In genomic region chr12:21529456-21529855, GRCh38 we compare ENCODE assay signal across 24 cellular contexts. TPM values are rescaled to one million over a fixed set of nuclear protein-coding genes. Genes with fewer than 3 reads are reported as not detected.
A peak's percentile ranks its signal among the peaks of the same experiment; 100 is the strongest.
DNase-seq lines count a peak whose midpoint lies in the region; ATAC-seq and TF ChIP-seq lines count a peak whose summit lies in the region.
"Had no signal": no experiment of that assay in that cellular context is flagged by ENCODE, and none has a peak within 500 bp of the region (broad histone marks: within the 10 kb centered on the region; RNA-seq: fewer than 3 reads in every experiment).

No MANE protein-coding gene starts in this region.

- H3K27me3 ChIP-seq in DOHH2 (ENCODE audit: control insufficient read depth, low read length) (peaks cover 18% of the 10 kb centered on the region), layer of hippocampus (ENCODE audit: control insufficient read depth, insufficient read depth, low read length) (no peaks in the 10 kb centered on the region), stomach (peaks cover 0 to 28% (median 9%) of the 10 kb centered on the region in 3 donors)
- H3K27me3 ChIP-seq: SJCRH30 had no signal

- H4K20me1 ChIP-seq in DOHH2 (ENCODE audit: control insufficient read depth, insufficient read depth, low read depth, low read length) = no peaks in the 10 kb centered on the region

- no peaks in the 10 kb centered on the region for H3K9me2 ChIP-seq in DOHH2 (replicated peaks; ENCODE audit: control insufficient read depth, low read length)

- no peaks in the 10 kb centered on the region for H3F3A ChIP-seq in DOHH2 (ENCODE audit: control insufficient read depth, insufficient read depth)

- POLR2A ChIA-PET in activated CD4-positive, alpha-beta memory T cell treated with anti-CD3 and anti-CD28 coated beads for 36 hours (lab: Charles Lee) = interaction anchor here (1.2 kb wide), 1 partner anchor 10 kb away, joined by 3 read pairs; no protein-coding TSS in a partner anchor

- no peak for TF ChIP-seq EP300 in stomach (IDR thresholded peaks at IDR 0.05)

- no peak for ATAC-seq in activated T-helper 17 cell treated with anti-CD3 and anti-CD28 coated beads, Interleukin-2, amount 50 U/mL, for 72 hours (replicated peaks)
- no peak for ATAC-seq in activated T-cell treated with anti-CD3 and anti-CD28 coated beads, Interleukin-2, amount 50 U/mL, for 4 hours
- ATAC-seq: GM12878, PC-3, SK-N-SH treated with all-trans-retinoic acid at 6 μM for 48 hours had no signal

- H3K4me3 ChIP-seq in DOHH2 (ENCODE audit: low read length) (no peak overlapping the region), stomach (no peak overlapping the region)
- H3K4me3 ChIP-seq: GM12878, SJCRH30 had no signal

- intact Hi-C loops in stomach (cut with DNase I; ENCODE audit: low total_unique reads) = no loop called here
- intact Hi-C loops in activated CD4-positive, alpha-beta memory T cell treated with anti-CD3 and anti-CD28 coated beads for 36 hours (cut with micrococcal nuclease) = no loop called here

- H3K4me1 Mint-ChIP-seq in activated T-helper 17 cell treated with anti-CD3 and anti-CD28 coated beads, Interleukin-2, amount 50 U/mL, for 72 hours = peaks cover 4% of the 10 kb centered on the region
- peaks cover 11% of the 10 kb centered on the region for H3K4me1 Mint-ChIP-seq in activated T-cell treated with anti-CD3 and anti-CD28 coated beads, Interleukin-2, amount 50 U/mL, for 4 hours (ENCODE audit: low read depth)
- peaks cover 6% of the 10 kb centered on the region for H3K4me1 Mint-ChIP-seq in activated CD4-positive, alpha-beta memory T cell treated with anti-CD3 and anti-CD28 coated beads for 36 hours (ENCODE audit: low read depth)

- H3K4me1 ChIP-seq in DOHH2 (ENCODE audit: control insufficient read depth, low read length) (peaks cover 32% of the 10 kb centered on the region), stomach (peaks cover 0 to 32% (median 21%) of the 10 kb centered on the region in 4 donors)

- H3K4me2 ChIP-seq in DOHH2 (ENCODE audit: low read length) = 0 out of 2 replicates have a peak overlapping the region, but pooled peaks have one; percentile 96

- H3K9me3 Mint-ChIP-seq in activated T-helper 17 cell treated with anti-CD3 and anti-CD28 coated beads, Interleukin-2, amount 50 U/mL, for 72 hours = peaks cover 5% of the 10 kb centered on the region
- peaks cover 7% of the 10 kb centered on the region for H3K9me3 Mint-ChIP-seq in activated T-cell treated with anti-CD3 and anti-CD28 coated beads, Interleukin-2, amount 50 U/mL, for 4 hours
- peaks cover under 1% of the 10 kb centered on the region for H3K9me3 Mint-ChIP-seq in activated CD4-positive, alpha-beta memory T cell treated with anti-CD3 and anti-CD28 coated beads for 36 hours

- H3K36me3 Mint-ChIP-seq in activated T-helper 17 cell treated with anti-CD3 and anti-CD28 coated beads, Interleukin-2, amount 50 U/mL, for 72 hours (ENCODE audit: low read depth) = no peaks in the 10 kb centered on the region
- H3K36me3 Mint-ChIP-seq in activated T-cell treated with anti-CD3 and anti-CD28 coated beads, Interleukin-2, amount 50 U/mL, for 4 hours (ENCODE audit: insufficient read depth) = no peaks in the 10 kb centered on the region
- no peaks in the 10 kb centered on the region for H3K36me3 Mint-ChIP-seq in activated CD4-positive, alpha-beta memory T cell treated with anti-CD3 and anti-CD28 coated beads for 36 hours
- H3K36me3 Mint-ChIP-seq: CD4-positive, alpha-beta memory T cell had no signal

- H3K9me3 ChIP-seq in DOHH2 (ENCODE audit: control insufficient read depth, insufficient read depth, low read length) (no peaks in the 10 kb centered on the region), stomach (no peaks in the 10 kb centered on the region)
- H3K9me3 ChIP-seq: SJCRH30 had no signal

- peak; percentile 29 for DNase-seq in stomach
- no peak for DNase-seq in activated T-cell treated with anti-CD3 and anti-CD28 coated beads, Interleukin-2, amount 50 U/mL, for 4 hours
- no peak for DNase-seq in activated CD4-positive, alpha-beta memory T cell treated with anti-CD3 and anti-CD28 coated beads for 36 hours
- DNase-seq in HuH-7.5 (ENCODE audit: low spot score) = no peak
- DNase-seq: CD4-positive, alpha-beta memory T cell; COR-L47; EL; GDM1; Kasumi-1; NCI-H1092 treated with DMSO at 0.1 percent for 48 hours; NCI-H1436; NCI-H187 treated with DMSO at 0.1 percent for 48 hours; NCI-H446; NCI-H524 treated with DMSO at 0.1 percent for 48 hours; NCI-H774; NK-92 treated with Interleukin-12 subunit alpha and Interleukin-12 subunit beta, amount 100 ng/mL, for 24 hours; SJCRH30 had no signal

- no peak for TF ChIP-seq CTCF in DOHH2 (IDR thresholded peaks at IDR 0.05; ENCODE audit: low read depth, low read length, poor library complexity, severe bottlenecking)
- no peak for TF ChIP-seq CTCF in stomach (IDR thresholded peaks at IDR 0.05)

- peak overlapping the region; percentile 75 for H3K4me3 Mint-ChIP-seq in activated T-helper 17 cell treated with anti-CD3 and anti-CD28 coated beads, Interleukin-2, amount 50 U/mL, for 72 hours
- H3K4me3 Mint-ChIP-seq in activated T-cell treated with anti-CD3 and anti-CD28 coated beads, Interleukin-2, amount 50 U/mL, for 4 hours = no peak overlapping the region
- no peak overlapping the region for H3K4me3 Mint-ChIP-seq in activated CD4-positive, alpha-beta memory T cell treated with anti-CD3 and anti-CD28 coated beads for 36 hours

- no peak for TF ChIP-seq POLR2A in stomach (IDR thresholded peaks at IDR 0.05)

- H3K79me2 ChIP-seq in DOHH2 (ENCODE audit: control insufficient read depth, low read length) = no peaks in the 10 kb centered on the region

- CTCF ChIA-PET in activated CD4-positive, alpha-beta memory T cell treated with anti-CD3 and anti-CD28 coated beads for 36 hours (lab: Charles Lee) = interaction anchor here (0.5 to 1.4 kb wide), 2 partner anchors 149 to 151 kb away, joined by 3 to 4 read pairs; no protein-coding TSS in a partner anchor

- H3K27me3 Mint-ChIP-seq in activated T-helper 17 cell treated with anti-CD3 and anti-CD28 coated beads, Interleukin-2, amount 50 U/mL, for 72 hours = peaks cover 22% of the 10 kb centered on the region
- peaks cover 34% of the 10 kb centered on the region for H3K27me3 Mint-ChIP-seq in activated T-cell treated with anti-CD3 and anti-CD28 coated beads, Interleukin-2, amount 50 U/mL, for 4 hours (ENCODE audit: low read depth)
- H3K27me3 Mint-ChIP-seq in activated CD4-positive, alpha-beta memory T cell treated with anti-CD3 and anti-CD28 coated beads for 36 hours = peaks cover 27% of the 10 kb centered on the region

- H3K27ac ChIP-seq in DOHH2 (ENCODE audit: low read depth, low read length) = no peak overlapping the region
- H3K27ac ChIP-seq in layer of hippocampus (ENCODE audit: low read depth, low read length) = peak overlapping the region; percentile 8
- H3K27ac ChIP-seq in stomach = peak overlapping the region in 1 of 5 donors; percentile 20
- H3K27ac ChIP-seq: HL-60, SJCRH30 had no signal

- H3K36me3 ChIP-seq in DOHH2 (ENCODE audit: control insufficient read depth, low read length) (no peaks in the 10 kb centered on the region), stomach (no peaks in the 10 kb centered on the region)
- H3K36me3 ChIP-seq: SJCRH30 had no signal

- 46 to 58% (median 49%) methylated on average over 2 of the region's 2 CpGs for WGBS in stomach, 5 donors

- no peak overlapping the region for H3K27ac Mint-ChIP-seq in activated T-helper 17 cell treated with anti-CD3 and anti-CD28 coated beads, Interleukin-2, amount 50 U/mL, for 72 hours
- no peak overlapping the region for H3K27ac Mint-ChIP-seq in activated CD4-positive, alpha-beta memory T cell treated with anti-CD3 and anti-CD28 coated beads for 36 hours
- H3K27ac Mint-ChIP-seq: CD4-positive, alpha-beta memory T cell had no signal

RNA-seq across cellular contexts. Expression of gene SPX, which starts 3.4 kb away (rescaled TPM):
- total RNA-seq in activated T-helper 17 cell treated with anti-CD3 and anti-CD28 coated beads, Interleukin-2, amount 50 U/mL, for 72 hours = 1 to 10 TPM; 1.3 to 1.5 TPM
- total RNA-seq in stomach = 1 to 10 TPM in 1 of 5 donors, not detected in 4; 1.1 TPM
- polyA plus RNA-seq in stomach = 1 to 10 TPM in 1 of 3 donors, under 1 TPM in 2; 0.28 to 1.6 (median 0.92) TPM
- total RNA-seq in activated T-cell treated with anti-CD3 and anti-CD28 coated beads, Interleukin-2, amount 50 U/mL, for 4 hours = under 1 TPM; 0.10 to 0.27 (median 0.13) TPM
- under 1 TPM; 0.36 to 0.94 TPM for total RNA-seq in activated CD4-positive, alpha-beta memory T cell treated with anti-CD3 and anti-CD28 coated beads for 36 hours
- total RNA-seq: GM12878 had no signal

RNA-seq across cellular contexts. Expression of gene GOLT1B, which starts 27.9 kb away (rescaled TPM):
- total RNA-seq in activated T-helper 17 cell treated with anti-CD3 and anti-CD28 coated beads, Interleukin-2, amount 50 U/mL, for 72 hours = 10 to 100 TPM; 30.7 to 39.1 TPM
- 10 to 100 TPM in 4 of 5 donors, 1 to 10 TPM in 1; 9.3 to 52.1 (median 16.8) TPM for total RNA-seq in stomach
- polyA plus RNA-seq in stomach = 10 to 100 TPM; 11.0 to 15.5 (median 11.4) TPM
- 10 to 100 TPM; 45.5 to 49.8 (median 48.1) TPM for total RNA-seq in activated T-cell treated with anti-CD3 and anti-CD28 coated beads, Interleukin-2, amount 50 U/mL, for 4 hours
- 10 to 100 TPM; 43.6 to 45.2 TPM for total RNA-seq in activated CD4-positive, alpha-beta memory T cell treated with anti-CD3 and anti-CD28 coated beads for 36 hours

RNA-seq across cellular contexts. Expression of gene RECQL, which starts 28.0 kb away (rescaled TPM):
- total RNA-seq in activated T-helper 17 cell treated with anti-CD3 and anti-CD28 coated beads, Interleukin-2, amount 50 U/mL, for 72 hours = 10 to 100 TPM; 82.2 to 95.4 TPM
- 10 to 100 TPM in 3 of 5 donors, 1 to 10 TPM in 2; 4.3 to 56.5 (median 18.3) TPM for total RNA-seq in stomach
- 10 to 100 TPM in 2 of 3 donors, 1 to 10 TPM in 1; 9.6 to 12.8 (median 12.5) TPM for polyA plus RNA-seq in stomach
- total RNA-seq in activated T-cell treated with anti-CD3 and anti-CD28 coated beads, Interleukin-2, amount 50 U/mL, for 4 hours = 10 to 100 TPM; 37.0 to 57.4 (median 45.7) TPM
- 100 to 1,000 TPM; 112 to 114 TPM for total RNA-seq in activated CD4-positive, alpha-beta memory T cell treated with anti-CD3 and anti-CD28 coated beads for 36 hours
